ENCODE assay signal across 28 cellular contexts in the genomic region with DNA sequence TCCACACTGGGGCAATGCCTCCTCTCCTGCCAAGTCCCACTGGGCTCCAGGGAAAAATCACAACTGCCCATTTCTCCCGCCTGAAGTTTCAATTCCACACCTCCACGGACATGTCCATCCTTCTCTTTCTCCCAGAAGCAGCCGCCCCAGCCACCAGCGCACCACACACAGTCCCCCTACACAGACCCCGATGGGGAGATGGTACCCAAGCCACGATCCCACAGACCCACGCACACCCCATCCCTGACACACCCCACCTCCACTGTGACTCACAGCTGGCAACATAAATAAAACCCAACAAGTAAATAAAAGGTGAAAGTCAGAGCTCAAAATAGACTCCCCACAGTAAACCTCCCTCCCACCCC. TPM values are rescaled to one million over a fixed set of nuclear protein-coding genes. Genes with fewer than 3 reads are reported as not detected.
A peak's percentile ranks its signal among the peaks of the same experiment; 100 is the strongest.
DNase-seq lines count a peak whose midpoint lies in the region; ATAC-seq, FAIRE-seq and TF ChIP-seq lines count a peak whose summit lies in the region.
"Had no signal": no experiment of that assay in that cellular context is flagged by ENCODE, and none has a peak within 500 bp of the region (broad histone marks: within the 10 kb centered on the region; RNA-seq: fewer than 3 reads in every experiment).

No MANE protein-coding gene starts in this region.

- no peak overlapping the region for H4K91ac ChIP-seq in H1 (replicated peaks; ENCODE audit: insufficient read length, low read length)

- no peak overlapping the region for H2BK5ac ChIP-seq in H1 (ENCODE audit: low read depth, low read length)

- H3K79me2 ChIP-seq in H1 (ENCODE audit: control insufficient read depth in 1 of 2, insufficient read depth in 2 of 2, low read length in 2 of 2): peaks cover 0 to 26% of the 10 kb centered on the region in 2 experiments; a peak in 2 of 4 replicates

- CTCF ChIA-PET in H1 (lab: Charles Lee; ENCODE audit: partially characterized antibody): interaction anchor here (0.6 to 12.5 kb wide), 27 partner anchors 10 to 1335 kb away, joined by 3 to 310 read pairs (median 7); a partner anchor contains a TSS

- peaks cover 7% of the 10 kb centered on the region; the same call in 1 of the 2 replicates for H3K79me1 ChIP-seq in H1 (ENCODE audit: low read depth, low read length)

- TF ChIP-seq CTCF in H1 (IDR thresholded peaks at IDR 0.05; ENCODE audit: control extremely low read depth in 1 of 3, insufficient read depth in 1 of 3, low read depth in 1 of 3, low read length in 3 of 3) (no peak), nephron (IDR thresholded peaks at IDR 0.05; ENCODE audit: unreplicated experiment in 3 of 3) (no peak), tibial nerve (IDR thresholded peaks at IDR 0.05) (no peak)

- no peak for TF ChIP-seq EP300 in H1 (IDR thresholded peaks at IDR 0.05; ENCODE audit: borderline replicate concordance in 1 of 2, low read depth in 2 of 2, low read length in 2 of 2)
- TF ChIP-seq EP300 in tibial nerve (IDR thresholded peaks at IDR 0.05): no peak

- H3K27me3 ChIP-seq in H1 (replicated peaks in 1 of 4; ENCODE audit: control insufficient read depth in 3 of 4, extremely low read depth in 1 of 4, insufficient read depth in 3 of 4, low read length in 3 of 4): peaks cover 0 to 6% (median 5%) of the 10 kb centered on the region in 4 experiments; a peak in 3 of 7 replicates
- H3K27me3 ChIP-seq in tibial nerve: peaks cover 0 to 50% of the 10 kb centered on the region in 2 donors

- H3K36me3 ChIP-seq in H1 (ENCODE audit: control insufficient read depth in 2 of 4, insufficient read depth in 4 of 4, low read length in 3 of 4) (peaks cover 6 to 34% (median 9%) of the 10 kb centered on the region in 4 experiments; a peak in 6 of 8 replicates), tibial nerve (no peaks in the 10 kb centered on the region)
- H3K36me3 ChIP-seq: BLaER1, brain microvascular endothelial cell, heart left ventricle had no signal

- peak overlapping the region in 1 of 2 experiments; percentile 86; a peak in 1 of 4 replicates for H3K4me2 ChIP-seq in H1 (ENCODE audit: insufficient read depth in 1 of 2, low read depth in 2 of 2, low read length in 2 of 2)
- H3K4me2 ChIP-seq: BLaER1 had no signal

- no peak overlapping the region for H3K23ac ChIP-seq in H1 (ENCODE audit: insufficient read length)

- peaks cover 0 to 17% of the 10 kb centered on the region in 2 experiments for H4K20me1 ChIP-seq in H1 (replicated peaks in 1 of 2; ENCODE audit: control insufficient read depth in 1 of 2, insufficient read depth in 2 of 2, low read length in 2 of 2)

- no peak overlapping the region for H3K14ac ChIP-seq in H1 (ENCODE audit: insufficient read length)

- no peaks in the 10 kb centered on the region for H3K9me3 ChIP-seq in T-helper 17 cell (ENCODE audit: control insufficient read depth, low read length, poor library complexity, severe bottlenecking)
- no peaks in the 10 kb centered on the region for H3K9me3 ChIP-seq in H1 (ENCODE audit: insufficient read depth in 2 of 2, low read depth in 1 of 2, low read length in 1 of 2)
- H3K9me3 ChIP-seq in tibial nerve: no peaks in the 10 kb centered on the region
- H3K9me3 ChIP-seq: BLaER1, heart left ventricle had no signal

- H4K5ac ChIP-seq in H1 (ENCODE audit: insufficient read length, low read depth, low read length): no peak overlapping the region

- H2BK120ac ChIP-seq in H1 (replicated peaks; ENCODE audit: low read depth, low read length): no peak overlapping the region

- H3K36me3 Mint-ChIP-seq in T-helper 17 cell (ENCODE audit: low read depth) (peaks cover 6% of the 10 kb centered on the region), nephron (ENCODE audit: low read depth) (peaks cover 33% of the 10 kb centered on the region)

- H2BK12ac ChIP-seq in H1 (ENCODE audit: low read depth, low read length): 0 out of 2 replicates have a peak overlapping the region, but pooled peaks have one; percentile 9

- H3K27ac ChIP-seq in H1 (ENCODE audit: low read depth, low read length): no peak overlapping the region
- H3K27ac ChIP-seq in tibial nerve: peak overlapping the region in 3 of 4 donors; percentile 10 to 68 (median 35)
- H3K27ac ChIP-seq: BLaER1, brain microvascular endothelial cell had no signal

- no peak for ATAC-seq in T-helper 17 cell
- ATAC-seq: activated naive CD8-positive, alpha-beta T cell treated with anti-CD3 and anti-CD28 coated beads, Interleukin-2, amount 50 U/mL, for 24 hours; esophagus mucosa had no signal

- H3K27ac Mint-ChIP-seq in T-helper 17 cell: peak overlapping the region; percentile 37
- H3K27ac Mint-ChIP-seq in nephron: peak overlapping the region; percentile 20 to 76 (median 45)
- H3K27ac Mint-ChIP-seq: activated naive CD8-positive, alpha-beta T cell treated with anti-CD3 and anti-CD28 coated beads, Interleukin-2, amount 50 U/mL, for 24 hours; activated T-cell treated with anti-CD3 and anti-CD28 coated beads, Interleukin-2, amount 50 U/mL, for 24 hours had no signal

- no peak for TF ChIP-seq RAD21 in H1 (IDR thresholded peaks at IDR 0.05 in 1 of 2, conservative IDR thresholded peaks at IDR 0.05 in 1 of 2; ENCODE audit: low read depth in 2 of 2, low read length in 2 of 2)

- no peak for DNase-seq in T-helper 17 cell
- DNase-seq in H1 (ENCODE audit: low read depth in 1 of 2, low spot score in 2 of 2): no peak
- DNase-seq in tibial nerve (ENCODE audit: low spot score in 2 of 2): no peak
- DNase-seq in activated CD4-positive, alpha-beta T cell treated with anti-CD3 and anti-CD28 coated beads, Interleukin-2, amount 50 U/mL, for 4 hours: no peak
- no peak for DNase-seq in NCI-H187 treated with DMSO at 0.1 percent for 48 hours (lab: John Stamatoyannopoulos, UW)
- no peak for DNase-seq in HPDE6-E6E7 (ENCODE audit: extremely low spot score)
- DNase-seq: activated CD4-positive, alpha-beta T cell treated with anti-CD3 and anti-CD28 coated beads for 48 hours; activated gamma-delta T cell; activated naive CD8-positive, alpha-beta T cell treated with anti-CD3 and anti-CD28 coated beads, Interleukin-2, amount 50 U/mL, for 24 hours; activated T-cell treated with anti-CD3 and anti-CD28 coated beads, Interleukin-2, amount 50 U/mL, for 24 hours; brain microvascular endothelial cell; effector memory CD4-positive, alpha-beta T cell; foreskin fibroblast; heart left ventricle; mammary epithelial cell; NCI-H1417; NCI-H2081; NCI-H345; OCI-M1 had no signal

- no peak overlapping the region for H3K9ac ChIP-seq in H1 (replicated peaks in 1 of 4; ENCODE audit: extremely low read depth in 1 of 4, low read depth in 3 of 4, low read length in 3 of 4)
- H3K9ac ChIP-seq: BLaER1 had no signal

- POLR2A ChIA-PET in H1 (lab: Charles Lee; ENCODE audit: partially characterized antibody): interaction anchor here (0.9 to 3.8 kb wide), 25 partner anchors 8 to 253 kb away, joined by 3 to 22 read pairs (median 4); a partner anchor contains a TSS

- H3K4ac ChIP-seq in H1 (replicated peaks; ENCODE audit: insufficient read length, low read depth, low read length): no peak overlapping the region

- H3K18ac ChIP-seq in H1 (ENCODE audit: extremely low read depth, low read length): no peak overlapping the region

- FAIRE-seq in H1 (lab: Jason Lieb, UNC): no peak

- WGBS in H1 (ENCODE audit: extremely low coverage in 1 of 2, insufficient coverage in 1 of 2, insufficient read length in 1 of 2, insufficient replicate concordance in 2 of 2, low coverage in 1 of 2, low lambda C conversion rate in 2 of 2, missing lambda C conversion rate in 1 of 2), 2 experiments: 93% methylated on average over 7 of the region's 7 CpGs; no CpG with 5 or more reads in 1 of the 2 experiments
- 75 to 85% methylated on average over 7 of the region's 7 CpGs for WGBS in tibial nerve, 2 donors

- H3K4me3 ChIP-seq in H1 (ENCODE audit: extremely low read depth in 1 of 4, insufficient read depth in 2 of 4, low read depth in 3 of 4, low read length in 4 of 4) (peak overlapping the region in 1 of 4 experiments; percentile 74; a peak in 3 of 8 replicates), tibial nerve (no peak overlapping the region)
- H3K4me3 ChIP-seq: BLaER1, heart left ventricle had no signal

- H2AFZ ChIP-seq in H1 (ENCODE audit: low read length): no peak overlapping the region

- H4K8ac ChIP-seq in H1 (ENCODE audit: extremely low read depth, insufficient read depth, low read length): no peak overlapping the region

- peaks cover 17% of the 10 kb centered on the region for H3K23me2 ChIP-seq in H1 (ENCODE audit: low read depth, low read length)

- H2AK5ac ChIP-seq in H1 (ENCODE audit: low read depth, low read length): peak overlapping the region; percentile 56; the same call in 1 of the 2 replicates

- H3K4me1 Mint-ChIP-seq in T-helper 17 cell: peaks cover 25% of the 10 kb centered on the region
- peaks cover 49% of the 10 kb centered on the region for H3K4me1 Mint-ChIP-seq in nephron

- H3K56ac ChIP-seq in H1 (replicated peaks; ENCODE audit: insufficient read length, low read depth, low read length): no peak overlapping the region

- peaks cover 25 to 41% (median 30%) of the 10 kb centered on the region in 4 experiments for H3K4me1 ChIP-seq in H1 (replicated peaks in 1 of 4; ENCODE audit: control insufficient read depth in 3 of 4, insufficient read depth in 4 of 4, low read length in 3 of 4)
- H3K4me1 ChIP-seq in tibial nerve: peaks cover 0 to 54% (median 12%) of the 10 kb centered on the region in 4 donors

- H3K4me3 Mint-ChIP-seq in T-helper 17 cell (no peak overlapping the region), nephron (peak overlapping the region; percentile 86 to 92 (median 89))
- H3K4me3 Mint-ChIP-seq: activated naive CD8-positive, alpha-beta T cell treated with anti-CD3 and anti-CD28 coated beads, Interleukin-2, amount 50 U/mL, for 24 hours; activated T-cell treated with anti-CD3 and anti-CD28 coated beads, Interleukin-2, amount 50 U/mL, for 24 hours had no signal

- H3K27me3 Mint-ChIP-seq in T-helper 17 cell (peaks cover 79% of the 10 kb centered on the region), nephron (ENCODE audit: low read depth) (peaks cover 37% of the 10 kb centered on the region)

- H2BK20ac ChIP-seq in H1 (ENCODE audit: low read length): no peak overlapping the region

- no peaks in the 10 kb centered on the region for H3K9me3 Mint-ChIP-seq in nephron
- H3K9me3 Mint-ChIP-seq: activated naive CD8-positive, alpha-beta T cell treated with anti-CD3 and anti-CD28 coated beads, Interleukin-2, amount 50 U/mL, for 24 hours; activated T-cell treated with anti-CD3 and anti-CD28 coated beads, Interleukin-2, amount 50 U/mL, for 24 hours had no signal

- H2BK15ac ChIP-seq in H1 (ENCODE audit: low read length): no peak overlapping the region

- no peak for TF ChIP-seq POLR2A in H1 (IDR thresholded peaks at IDR 0.05; ENCODE audit: control extremely low read depth in 1 of 2, low read depth in 2 of 2, low read length in 2 of 2)
- TF ChIP-seq POLR2A in tibial nerve (IDR thresholded peaks at IDR 0.05): no peak

RNA-seq across cellular contexts. Expression of a gene that starts 2.6 kb away (rescaled TPM):
- total RNA-seq in T-helper 17 cell (not detected), tibial nerve (1 to 10 TPM in 1 of 4 donors, under 1 TPM in 2, not detected in 1; 0.22 to 1.2 (median 0.59) TPM)
- total RNA-seq in H1 (2021; fragmentation: NEBNext Ultra II Directional; extraction: Animal tissue kit (Norgen Biotek cat#: 25700)): 51.9 and 53.1 TPM in 2 replicates
- polyA plus RNA-seq in H1 (2011; rRNA removed): 13.5 and 19.2 TPM in 2 replicates
- polyA plus RNA-seq in H1 (2011; cell fraction: cytosol; rRNA removed): 16.5 TPM
- polyA plus RNA-seq in H1 (2011; cell fraction: nucleus; rRNA removed): 52.5 TPM
- polyA plus RNA-seq in H1 (2012, experiment 1 of 2): 40.8 to 47.7 TPM (median 43.9 TPM) in 4 replicates
- 28.7 TPM for polyA plus RNA-seq in H1 (2012, experiment 2 of 2)
- 16.6 TPM for polyA plus RNA-seq in H1 (2013, experiment 1 of 2)
- polyA plus RNA-seq in H1 (2013, experiment 2 of 2): 16.5 TPM
- 11.5 and 11.6 TPM in 2 replicates for polyA minus RNA-seq in H1 (2011; rRNA and poly(A)+ RNA removed)
- 26.4 TPM for polyA minus RNA-seq in H1 (2011; cell fraction: cytosol; rRNA and poly(A)+ RNA removed)
- polyA minus RNA-seq in H1 (2011; cell fraction: nucleus; rRNA and poly(A)+ RNA removed): 9.0 TPM
- total RNA-seq: T-helper 2 cell treated with Interferon-gamma antibody and Interleukin-4, amounts not matched to agents 100 ng/mL and 5 ng/mL, for 36 hours had no signal
- polyA plus RNA-seq: AG04450, mammary epithelial cell had no signal

RNA-seq across cellular contexts. Expression of a gene that starts 38.7 kb away (rescaled TPM):
- total RNA-seq in T-helper 17 cell: not detected
- not detected in 2 replicates for total RNA-seq in H1 (2021; fragmentation: NEBNext Ultra II Directional; extraction: Animal tissue kit (Norgen Biotek cat#: 25700))
- 0.19 TPM in 1 of 2 replicates, not detected in the other for polyA plus RNA-seq in H1 (2011; rRNA removed)
- not detected for polyA plus RNA-seq in H1 (2011; cell fraction: cytosol; rRNA removed)
- not detected for polyA plus RNA-seq in H1 (2011; cell fraction: nucleus; rRNA removed)
- polyA plus RNA-seq in H1 (2012, experiment 1 of 2): not detected in 4 replicates
- polyA plus RNA-seq in H1 (2012, experiment 2 of 2): not detected
- not detected for polyA plus RNA-seq in H1 (2013, experiment 1 of 2)
- polyA plus RNA-seq in H1 (2013, experiment 2 of 2): not detected
- not detected in 2 replicates for polyA minus RNA-seq in H1 (2011; rRNA and poly(A)+ RNA removed)
- not detected for polyA minus RNA-seq in H1 (2011; cell fraction: cytosol; rRNA and poly(A)+ RNA removed)
- polyA minus RNA-seq in H1 (2011; cell fraction: nucleus; rRNA and poly(A)+ RNA removed): not detected
- 10 to 100 TPM in 1 of 4 donors, not detected in 3; 11.4 TPM for total RNA-seq in tibial nerve
- total RNA-seq: activated CD8-positive, alpha-beta memory T cell treated with anti-CD3 and anti-CD28 coated beads for 36 hours; esophagus mucosa; H7; mammary epithelial cell; myocyte; osteoblast; T-helper 2 cell treated with Interferon-gamma antibody and Interleukin-4, amounts not matched to agents 100 ng/mL and 5 ng/mL, for 36 hours had no signal
- polyA plus RNA-seq: heart left ventricle, mammary epithelial cell had no signal

Comparison
In these comparisons a context has a peak if more than half of its experiments do, and no peak if none do; other contexts are left out.
1. RNA of a gene that starts 2.6 kb away (total RNA-seq): 51.9 to 53.1 TPM in H1; 0.22 to 1.2 TPM in tibial nerve and not detected in T-helper 17 cell; every median in the first group is over 10 times any median in the second.